Comparison of ENCODE assay signal across 10 cellular contexts in the genomic region with DNA sequence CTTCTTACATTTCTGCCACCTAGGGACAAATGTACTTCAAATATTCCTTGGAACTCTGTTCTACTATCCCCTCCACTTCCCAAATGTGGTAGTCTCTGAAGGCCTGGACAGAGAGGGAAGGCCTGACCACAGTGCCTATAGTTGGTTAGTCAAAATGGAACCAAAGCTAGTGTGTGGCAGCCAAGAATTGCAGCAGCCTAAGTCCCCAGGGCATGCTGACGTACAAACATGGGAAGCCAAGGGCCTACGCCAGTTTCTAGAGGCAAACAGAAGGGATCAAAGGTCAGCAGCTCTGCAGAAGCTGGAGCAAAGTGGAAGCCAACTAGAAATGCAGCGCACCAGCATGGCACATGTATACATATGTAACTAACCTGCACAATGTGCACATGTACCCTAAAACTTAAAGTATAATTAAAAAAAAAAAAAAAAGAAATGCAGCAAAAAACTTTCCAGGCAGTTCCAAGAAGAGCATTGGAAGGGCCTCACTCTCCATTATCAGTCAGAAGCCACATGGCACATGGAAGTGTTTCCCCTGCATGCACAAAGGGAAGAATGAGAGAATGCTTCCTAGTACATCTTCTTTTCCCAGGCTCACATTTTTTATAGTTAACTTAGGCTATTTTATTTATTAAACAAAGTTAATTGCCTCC. TPM values are rescaled to one million over a fixed set of nuclear protein-coding genes. Genes with fewer than 3 reads are reported as not detected.
DNase-seq lines count a peak whose midpoint lies in the region; ATAC-seq, FAIRE-seq and TF ChIP-seq lines count a peak whose summit lies in the region.
"Had no signal": no experiment of that assay in that cellular context is flagged by ENCODE, and none has a peak within 500 bp of the region (broad histone marks: within the 10 kb centered on the region; RNA-seq: fewer than 3 reads in every experiment).

No MANE protein-coding gene starts in this region.

- no TSS peak for BruUV-seq in K562 (replicated peaks; lab: Mats Ljungman, UMichigan)

- H3K4me1 ChIP-seq in K562 (replicated peaks in 1 of 2; ENCODE audit: control insufficient read depth in 2 of 2, insufficient read depth in 2 of 2, low read length in 2 of 2) (peaks cover 19 to 25% of the 10 kb centered on the region in 2 experiments), thyroid gland (peaks cover 9 to 14% of the 10 kb centered on the region in 2 donors), smooth muscle cell (ENCODE audit: low read depth) (peaks cover 27% of the 10 kb centered on the region)

- ATAC-seq in K562 (peak; percentile 4; the same call in 1 of the 3 replicates), left colon (peak; percentile 92)

- no peaks in the 10 kb centered on the region for H3K9me1 ChIP-seq in K562 (ENCODE audit: control insufficient read depth, insufficient read depth, low read length)

- H3K9me3 ChIP-seq in K562 (replicated peaks; ENCODE audit: control insufficient read depth, insufficient read depth, low read depth, low read length) (no peaks in the 10 kb centered on the region), thyroid gland (no peaks in the 10 kb centered on the region), smooth muscle cell (replicated peaks; ENCODE audit: low read depth) (no peaks in the 10 kb centered on the region)

- no peaks in the 10 kb centered on the region for H3K27me3 ChIP-seq in K562 (ENCODE audit: control insufficient read depth in 2 of 2, insufficient read depth in 2 of 2, low read length in 2 of 2)
- H3K27me3 ChIP-seq in thyroid gland: no peaks in the 10 kb centered on the region
- no peaks in the 10 kb centered on the region for H3K27me3 ChIP-seq in smooth muscle cell (ENCODE audit: low read depth)

- peak; percentile 48 for DNase-seq in NCI-H1092 treated with DMSO at 0.1 percent for 48 hours (lab: John Stamatoyannopoulos, UW)
- DNase-seq in NCI-H1092 (lab: John Stamatoyannopoulos, UW): no peak
- DNase-seq in K562 (ENCODE audit: extremely low read depth in 1 of 4, low spot score in 3 of 4): peak in 1 of 4 experiments; percentile 41
- DNase-seq in left colon: peak; percentile 53 to 59
- DNase-seq in thyroid gland: peak; percentile 9 to 11
- no peak for DNase-seq in glomerular visceral epithelial cell (ENCODE audit: extremely low spot score)
- no peak for DNase-seq in activated CD4-positive, alpha-beta T cell treated with anti-CD3 and anti-CD28 coated beads for 4 hours
- no peak for DNase-seq in smooth muscle cell (lab: John Stamatoyannopoulos, UW; ENCODE audit: unreplicated experiment)
- DNase-seq: 8988T had no signal

- in situ Hi-C loops in K562 (cut with MboI): no loop called here

- intact Hi-C loops in K562 (cut with micrococcal nuclease) (loop anchor here (2.0 kb wide), 1 partner anchor 39 kb away; a partner anchor contains a TSS), left colon (cut with DNase I, micrococcal nuclease) (no loop called here), thyroid gland (cut with DNase I) (no loop called here)

- H3K27ac ChIP-seq in K562 (ENCODE audit: extremely low read depth, low read depth, low read length): peak overlapping the region; percentile 77; the same call in 2 of the 3 replicates
- H3K27ac ChIP-seq in thyroid gland: peak overlapping the region in 2 of 3 donors; percentile 36
- H3K27ac ChIP-seq in smooth muscle cell (ENCODE audit: low read depth): no peak overlapping the region
- H3K27ac ChIP-seq: SK-N-MC had no signal

- H3K36me3 ChIP-seq in K562 (ENCODE audit: control insufficient read depth, insufficient read depth, low read length): no peaks in the 10 kb centered on the region
- H3K36me3 ChIP-seq in thyroid gland: no peaks in the 10 kb centered on the region
- H3K36me3 ChIP-seq in smooth muscle cell (ENCODE audit: low read depth): no peaks in the 10 kb centered on the region

- H3K9ac ChIP-seq in K562 (ENCODE audit: insufficient read depth in 1 of 2, low read depth in 2 of 2, low read length in 2 of 2) (peak overlapping the region in 1 of 2 experiments; percentile 23; a peak in 1 of 4 replicates), smooth muscle cell (ENCODE audit: low read depth) (no peak overlapping the region)

- no peak for TF ChIP-seq RAD21 in K562 (CRISPR knock-in tag; conservative IDR thresholded peaks at IDR 0.05 in 1 of 2, IDR thresholded peaks at IDR 0.05 in 1 of 2)

- no peak for TF ChIP-seq CTCF in K562 (IDR thresholded peaks at IDR 0.05 in 2 of 3, conservative IDR thresholded peaks at IDR 0.05 in 1 of 3; ENCODE audit: insufficient read depth in 2 of 3, low read depth in 1 of 3, low read length in 3 of 3)
- TF ChIP-seq CTCF in thyroid gland (IDR thresholded peaks at IDR 0.05): no peak
- no peak for TF ChIP-seq CTCF in smooth muscle cell (IDR thresholded peaks at IDR 0.05; ENCODE audit: borderline replicate concordance, insufficient read depth, poor library complexity, severe bottlenecking)

- CTCF ChIA-PET in K562 (lab: Yijun Ruan, JAX; ENCODE audit: low intra/inter-chr PET ratio): no interaction called here

- H3F3A ChIP-seq in smooth muscle cell (ENCODE audit: low read depth): peaks cover 14% of the 10 kb centered on the region

- H2AFZ ChIP-seq in K562 (ENCODE audit: low read depth, low read length): peak overlapping the region; percentile 79
- no peak overlapping the region for H2AFZ ChIP-seq in smooth muscle cell (ENCODE audit: low read depth)

- TF ChIP-seq POLR2A in K562 (conservative IDR thresholded peaks at IDR 0.05) (no peak), thyroid gland (IDR thresholded peaks at IDR 0.05) (no peak)

- POLR2A ChIA-PET in K562 (lab: Yijun Ruan, JAX): interaction anchor here (0.8 to 2.0 kb wide), 3 partner anchors 16 to 39 kb away, joined by 3 to 11 read pairs (median 7); a partner anchor contains a TSS

- H4K20me1 ChIP-seq in K562 (replicated peaks; ENCODE audit: control insufficient read depth, insufficient read depth, low read length) (no peaks in the 10 kb centered on the region), smooth muscle cell (ENCODE audit: low read depth) (no peaks in the 10 kb centered on the region)

- TF ChIP-seq EP300 in K562 (IDR thresholded peaks at IDR 0.05; ENCODE audit: low read length): no peak

- 25% methylated on average over 3 of the region's 3 CpGs for WGBS in K562 (ENCODE audit: insufficient coverage, low coverage, missing lambda C conversion rate)
- 71 to 73% methylated on average over 3 of the region's 3 CpGs for WGBS in thyroid gland, 2 donors
- 83% methylated on average over 3 of the region's 3 CpGs for WGBS in smooth muscle cell (ENCODE audit: low lambda C conversion rate)

- no peaks in the 10 kb centered on the region for H3K79me2 ChIP-seq in K562 (ENCODE audit: control insufficient read depth, insufficient read depth, low read length)
- H3K79me2 ChIP-seq in smooth muscle cell (ENCODE audit: low read depth): no peaks in the 10 kb centered on the region

- H3K4me2 ChIP-seq in K562 (ENCODE audit: insufficient read depth, low read length): peak overlapping the region; percentile 47; the same call in 1 of the 2 replicates
- H3K4me2 ChIP-seq in smooth muscle cell: no peak overlapping the region

- no peak overlapping the region for H3K4me3 ChIP-seq in K562
- H3K4me3 ChIP-seq in thyroid gland (replicated peaks in 1 of 3): no peak overlapping the region
- H3K4me3 ChIP-seq in smooth muscle cell: no peak overlapping the region
- H3K4me3 ChIP-seq: SK-N-MC had no signal

- peak; percentile 52 for FAIRE-seq in K562 (lab: Jason Lieb, UNC)

TF ChIP-seq in K562, 482 proteins besides CTCF, POLR2A, EP300 and RAD21 (continues in another document):
- TF ChIP-seq STAG1 (CRISPR knock-in tag; IDR thresholded peaks at IDR 0.05; ENCODE audit: borderline replicate concordance) (no peak), PYGO2 (tag; IDR thresholded peaks at IDR 0.05) (no peak), ILK (tag; IDR thresholded peaks at IDR 0.05; ENCODE audit: borderline replicate concordance, low read depth) (no peak)

RNA-seq across cellular contexts. Expression of a gene that starts 39.4 kb away (rescaled TPM):
- total RNA-seq in K562 (2011; cell fraction: chromatin; rRNA removed; ENCODE audit: low replicate concordance): 90.8 and 102 TPM in 2 replicates
- total RNA-seq in K562 (2011; cell fraction: nucleolus; rRNA removed): 107 and 116 TPM in 2 replicates
- total RNA-seq in K562 (2011; cell fraction: nucleoplasm; rRNA removed): 70.0 and 72.2 TPM in 2 replicates
- total RNA-seq in K562 (2014; rRNA removed): 124 and 128 TPM in 2 replicates
- 47.2 and 53.9 TPM in 2 replicates for total RNA-seq in K562 (2014; rRNA removed; fragmentation: Illumina TruSeq; extraction: Trizol)
- total RNA-seq in K562 (2015; rRNA removed; fragmentation: Illumina TruSeq; extraction: Trizol): 35.6 and 36.3 TPM in 2 replicates
- total RNA-seq in K562 (2021): 131 and 156 TPM in 2 replicates
- polyA plus RNA-seq in K562 (2011; rRNA removed): 62.1 and 67.7 TPM in 2 replicates
- polyA plus RNA-seq in K562 (2011; cell fraction: cytosol; rRNA removed): 70.5 and 81.1 TPM in 2 replicates
- 121 and 179 TPM in 2 replicates for polyA plus RNA-seq in K562 (2011; cell fraction: nucleus; rRNA removed)
- polyA plus RNA-seq in K562 (2012): 105 and 115 TPM in 2 replicates
- 70.7 and 71.9 TPM in 2 replicates for polyA plus RNA-seq in K562 (2014; fragmentation: Illumina TruSeq; extraction: Trizol)
- 10 to 100 TPM; 21.3 to 22.4 TPM for polyA plus RNA-seq in K562 (2014; fragmentation: Nextera tagmentation; extraction: Ambion mirVana)
- 118 and 142 TPM in 2 replicates for polyA plus RNA-seq in K562 (2014; rRNA removed)
- polyA minus RNA-seq in K562 (2011; rRNA and poly(A)+ RNA removed): 20.1 and 28.5 TPM in 2 replicates
- polyA minus RNA-seq in K562 (2011; cell fraction: cytosol; rRNA and poly(A)+ RNA removed): 39.4 and 64.1 TPM in 2 replicates
- 113 and 146 TPM in 2 replicates for polyA minus RNA-seq in K562 (2011; cell fraction: nucleus; rRNA and poly(A)+ RNA removed)
- 10 to 100 TPM; 43.4 to 49.7 TPM for total RNA-seq in left colon
- total RNA-seq in thyroid gland: 10 to 100 TPM; 27.2 to 95.5 (median 62.9) TPM
- total RNA-seq in smooth muscle cell: 130 and 141 TPM in 2 replicates
- polyA plus RNA-seq in smooth muscle cell: 205 and 250 TPM in 2 replicates

Comparison
In these comparisons a context has a peak if more than half of its experiments do, and no peak if none do; other contexts are left out.
1. DNase-seq: peak in NCI-H1092 treated with DMSO at 0.1 percent for 48 hours (single experiment), left colon (2 of 2) and thyroid gland (2 of 2); none in NCI-H1092 (single experiment), glomerular visceral epithelial cell (single experiment), activated CD4-positive, alpha-beta T cell treated with anti-CD3 and anti-CD28 coated beads for 4 hours (0 of 2) and smooth muscle cell (single experiment).